Comparison of ENCODE assay signal across 8 cellular contexts in the genomic region with DNA sequence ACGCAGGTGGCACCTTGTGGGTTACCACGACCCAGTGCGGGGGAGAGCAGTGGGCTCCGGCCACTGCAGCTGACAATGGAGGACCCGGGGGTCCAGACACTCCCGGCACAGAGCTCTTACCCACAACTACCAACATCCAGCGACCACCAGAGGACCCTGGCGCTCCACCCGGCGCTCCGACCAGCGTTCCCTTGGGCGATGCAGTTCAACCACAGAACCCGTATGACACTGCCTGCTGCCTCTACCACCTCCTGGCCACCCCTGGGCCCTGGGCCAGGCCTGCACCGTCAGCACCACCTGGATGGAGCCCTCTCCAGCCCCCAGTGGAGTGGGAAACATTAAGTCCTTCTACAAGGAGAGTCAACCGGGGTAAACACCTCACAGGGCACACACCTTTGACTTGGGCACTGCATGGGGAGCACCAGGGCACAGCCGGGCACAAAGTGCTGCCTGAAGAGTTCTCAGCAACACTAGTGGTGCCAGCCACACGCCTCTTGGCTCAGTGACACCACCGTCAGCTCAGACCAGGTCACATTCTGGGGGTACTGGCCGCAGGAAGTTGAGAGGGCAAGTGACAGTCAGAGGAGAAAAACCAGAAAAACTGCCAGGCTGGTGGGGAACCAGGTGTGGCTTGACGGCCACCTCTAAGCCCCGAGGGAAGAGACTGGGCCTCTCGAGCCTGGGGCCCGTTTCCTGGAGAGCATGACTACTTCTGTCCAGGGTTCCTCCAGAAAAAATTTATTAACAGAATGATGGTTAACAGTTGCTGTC. TPM values are rescaled to one million over a fixed set of nuclear protein-coding genes. Genes with fewer than 3 reads are reported as not detected.
DNase-seq lines count a peak whose midpoint lies in the region; ATAC-seq and TF ChIP-seq lines count a peak whose summit lies in the region.

No MANE protein-coding gene starts in this region.

- peaks cover 15% of the 10 kb centered on the region; the same call in 1 of the 2 replicates for H4K20me1 ChIP-seq in PC-3 (ENCODE audit: low read length)

- no peaks in the 10 kb centered on the region for H3K9me2 ChIP-seq in PC-3 (replicated peaks; ENCODE audit: low read length)

- intact Hi-C loops in PC-3 (cut with micrococcal nuclease), result no loop called here
- intact Hi-C loops in esophagus squamous epithelium (cut with DNase I), result no loop called here

- TF ChIP-seq CTCF in PC-3 (conservative IDR thresholded peaks at IDR 0.05; ENCODE audit: low read depth, low read length) (no peak), esophagus squamous epithelium (IDR thresholded peaks at IDR 0.05) (no peak), osteocyte (IDR thresholded peaks at IDR 0.05) (no peak)

- H3K27ac Mint-ChIP-seq in osteocyte (ENCODE audit: unreplicated experiment), result peak overlapping the region; percentile 63

- H3K27me3 Mint-ChIP-seq in osteocyte (ENCODE audit: unreplicated experiment), result no peaks in the 10 kb centered on the region

- peaks cover 41% of the 10 kb centered on the region for H3K4me1 Mint-ChIP-seq in osteocyte (ENCODE audit: unreplicated experiment)

- POLR2A ChIA-PET in PC-3 (lab: Charles Lee; ENCODE audit: unreplicated experiment), result no interaction called here

- H3K4me3 Mint-ChIP-seq in osteocyte (ENCODE audit: unreplicated experiment), result peak overlapping the region; percentile 77

- peaks cover 79% of the 10 kb centered on the region for H3K79me2 ChIP-seq in PC-3 (ENCODE audit: low read length)

- H3K4me3 ChIP-seq in PC-3 (ENCODE audit: low read length) (peak overlapping the region; percentile 90), esophagus squamous epithelium (peak overlapping the region in 3 of 4 donors; percentile 82 to 96 (median 91))

- H3K36me3 Mint-ChIP-seq in osteocyte (ENCODE audit: unreplicated experiment), result peaks cover 11% of the 10 kb centered on the region

- DNase-seq in Daoy (ENCODE audit: low read depth) (peak; percentile 4), PC-3 (peak; percentile 42), esophagus squamous epithelium (lab: John Stamatoyannopoulos, UW) (no peak), osteocyte (ENCODE audit: extremely low spot score, unreplicated experiment) (peak; percentile 77), DMS79 treated with DMSO at 0.1 percent for 48 hours (lab: John Stamatoyannopoulos, UW) (no peak), retina (no peak), NCI-H2107 (lab: John Stamatoyannopoulos, UW) (no peak)

- H3K9me3 Mint-ChIP-seq in osteocyte (ENCODE audit: unreplicated experiment), result no peaks in the 10 kb centered on the region

- WGBS in esophagus squamous epithelium, 2 donors, result 28 to 40% methylated on average over 8 to 12 of the region's 24 CpGs

- H3K36me3 ChIP-seq in PC-3 (ENCODE audit: low read depth, low read length) (no peaks in the 10 kb centered on the region), esophagus squamous epithelium (peaks cover 0 to 21% (median 0%) of the 10 kb centered on the region in 3 donors)

- no peak overlapping the region for H2AFZ ChIP-seq in PC-3 (ENCODE audit: low read length)

- peak overlapping the region; percentile 73 for H3K27ac ChIP-seq in PC-3 (ENCODE audit: low read length)
- H3K27ac ChIP-seq in esophagus squamous epithelium, result peak overlapping the region; percentile 95 to 99 (median 97)

- no peak for TF ChIP-seq POLR2A in esophagus squamous epithelium (IDR thresholded peaks at IDR 0.05)

- peaks cover 22% of the 10 kb centered on the region for H3K4me1 ChIP-seq in PC-3 (ENCODE audit: insufficient read depth, low read length)
- peaks cover 60 to 85% (median 68%) of the 10 kb centered on the region in 3 donors for H3K4me1 ChIP-seq in esophagus squamous epithelium

- H3F3A ChIP-seq in PC-3 (ENCODE audit: low read length, unreplicated experiment), result no peaks in the 10 kb centered on the region

- no peaks in the 10 kb centered on the region for H3K9me3 ChIP-seq in PC-3 (ENCODE audit: low read length)
- H3K9me3 ChIP-seq in esophagus squamous epithelium, result peaks cover 0 to 9% (median 0%) of the 10 kb centered on the region in 3 donors

- H3K27me3 ChIP-seq in PC-3 (ENCODE audit: low read length), result no peaks in the 10 kb centered on the region
- H3K27me3 ChIP-seq in esophagus squamous epithelium, result no peaks in the 10 kb centered on the region

- ATAC-seq in PC-3 (no peak), HG02981 (IDR thresholded peaks at IDR 0.05; ENCODE audit: unreplicated experiment) (no peak)

- CTCF ChIA-PET in PC-3 (lab: Charles Lee), result no interaction called here

- peak overlapping the region; percentile 98 for H3K9ac ChIP-seq in PC-3 (ENCODE audit: low read length)

- BruUV-seq in PC-3 (replicated peaks; lab: Mats Ljungman, UMichigan), result TSS peak; percentile 45

- peak overlapping the region; percentile 93 for H3K4me2 ChIP-seq in PC-3 (ENCODE audit: low read length)

RNA-seq across cellular contexts. Expression of gene CTBP1, which starts 2.6 kb away (rescaled TPM):
- 110 and 115 TPM in 2 replicates for total RNA-seq in Daoy (2014; rRNA removed; shearing (Covaris generic))
- total RNA-seq in PC-3 (2014; rRNA removed), result 223 and 266 TPM in 2 replicates
- total RNA-seq in esophagus squamous epithelium, result 100 to 1,000 TPM in 3 of 4 donors, 10 to 100 TPM in 1; 72.2 to 121 (median 113) TPM
- 172 and 176 TPM in 2 replicates for total RNA-seq in osteocyte

RNA-seq across cellular contexts. Expression of gene MAEA, which starts 43.4 kb away (rescaled TPM):
- total RNA-seq in Daoy (2014; rRNA removed; shearing (Covaris generic)), result 68.7 and 80.6 TPM in 2 replicates
- 48.1 and 81.4 TPM in 2 replicates for total RNA-seq in PC-3 (2014; rRNA removed)
- 10 to 100 TPM; 56.6 to 78.7 (median 67.5) TPM for total RNA-seq in esophagus squamous epithelium
- 62.5 and 62.9 TPM in 2 replicates for total RNA-seq in osteocyte

Comparison
In these comparisons a context has a peak if more than half of its experiments do, and no peak if none do; other contexts are left out.
1. DNase-seq: peak in Daoy (single experiment), PC-3 (single experiment) and osteocyte (single experiment); none in esophagus squamous epithelium (single experiment), DMS79 treated with DMSO at 0.1 percent for 48 hours (single experiment), retina (single experiment) and NCI-H2107 (single experiment).